In the genomic region with DNA sequence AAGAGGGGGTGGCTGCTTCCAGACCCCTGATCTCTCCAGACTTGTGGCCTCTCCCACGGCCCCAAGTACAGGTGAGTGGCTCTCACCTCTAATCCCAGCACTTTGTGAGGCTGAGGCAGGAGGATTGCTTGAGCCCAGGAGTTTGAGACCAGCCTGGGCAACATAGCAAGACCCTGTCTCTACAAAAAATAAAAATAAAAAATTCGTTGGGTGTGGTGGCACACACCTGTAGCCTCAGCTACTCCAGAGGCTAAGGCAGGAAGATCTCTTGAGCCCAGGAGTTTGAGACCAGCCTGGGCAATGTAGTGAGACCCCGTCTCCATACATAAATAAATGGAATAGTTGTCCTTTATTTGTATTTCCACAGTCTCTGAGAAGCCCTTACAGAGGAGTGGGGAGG, we compare ENCODE assay signal across 10 cellular contexts. TPM values are rescaled to one million over a fixed set of nuclear protein-coding genes. Genes with fewer than 3 reads are reported as not detected.
DNase-seq lines count a peak whose midpoint lies in the region; ATAC-seq and TF ChIP-seq lines count a peak whose summit lies in the region.
"Not testable (repeated sequence)": the region's sequence is repeated elsewhere in the genome, so short reads cannot be mapped to it uniquely, and the experiment has no call there.
"Had no signal": no experiment of that assay in that cellular context is flagged by ENCODE, and none has a peak within 500 bp of the region (broad histone marks: within the 10 kb centered on the region; RNA-seq: fewer than 3 reads in every experiment).

No MANE protein-coding gene starts in this region.

- not testable (repeated sequence) for H3K79me2 ChIP-seq in DOHH2 (ENCODE audit: control insufficient read depth, low read length); parathyroid adenoma

- TF ChIP-seq CTCF in DOHH2 (IDR thresholded peaks at IDR 0.05; ENCODE audit: low read depth, low read length, poor library complexity, severe bottlenecking); activated B cell treated with CpG ODN at 0.5 μM for 24 hours (IDR thresholded peaks at IDR 0.05); lower lobe of right lung (IDR thresholded peaks at IDR 0.05); parathyroid adenoma (IDR thresholded peaks at IDR 0.05): not testable (repeated sequence)

- not testable (repeated sequence) for H3K9me3 ChIP-seq in DOHH2 (ENCODE audit: control insufficient read depth, insufficient read depth, low read length); lower lobe of right lung; parathyroid adenoma (ENCODE audit: control insufficient read depth, low read length)

- peak overlapping the region; percentile 51 for H3K27ac ChIP-seq in DOHH2 (ENCODE audit: low read depth, low read length)
- peak overlapping the region; percentile 83 for H3K27ac ChIP-seq in caudate nucleus (ENCODE audit: low read depth, low read length)
- peak overlapping the region; percentile 67 for H3K27ac ChIP-seq in lower lobe of right lung
- peak overlapping the region; percentile 96 for H3K27ac ChIP-seq in parathyroid adenoma
- peak overlapping the region; percentile 91 for H3K27ac ChIP-seq in temporal lobe (ENCODE audit: low read depth, low read length)

- not testable (repeated sequence) for H4K20me1 ChIP-seq in DOHH2 (ENCODE audit: control insufficient read depth, insufficient read depth, low read depth, low read length)

- H3K36me3 Mint-ChIP-seq in activated B cell treated with CpG ODN at 0.5 μM for 24 hours (ENCODE audit: low read depth); activated naive CD8-positive, alpha-beta T cell: not testable (repeated sequence)

- H3K9me2 ChIP-seq in DOHH2 (replicated peaks; ENCODE audit: control insufficient read depth, low read length): not testable (repeated sequence)

- H3K27me3 ChIP-seq in DOHH2 (ENCODE audit: control insufficient read depth, low read length); lower lobe of right lung (ENCODE audit: low read depth); parathyroid adenoma (ENCODE audit: control insufficient read depth, insufficient read depth, low read length): not testable (repeated sequence)

- CTCF ChIA-PET in activated B cell treated with CpG ODN at 0.5 μM for 24 hours (lab: Charles Lee): interaction anchor here (1.0 to 1.4 kb wide), 3 partner anchors 11 to 33 kb away, joined by 3 to 10 read pairs (median 3); no protein-coding TSS in a partner anchor

- POLR2A ChIA-PET in activated B cell treated with CpG ODN at 0.5 μM for 24 hours (lab: Charles Lee): interaction anchor here (0.8 to 2.0 kb wide), 10 partner anchors 11 to 164 kb away, joined by 3 to 14 read pairs (median 4); a partner anchor contains a TSS

- peak overlapping the region; percentile 88 for H3K27ac Mint-ChIP-seq in activated B cell treated with CpG ODN at 0.5 μM for 24 hours
- H3K27ac Mint-ChIP-seq in activated naive CD8-positive, alpha-beta T cell: peak overlapping the region; percentile 64

- H3K4me1 ChIP-seq in DOHH2 (ENCODE audit: control insufficient read depth, low read length) (peaks cover 38% of the 10 kb centered on the region), parathyroid adenoma (peaks cover 65% of the 10 kb centered on the region)
- not testable (repeated sequence) for H3K4me1 ChIP-seq in lower lobe of right lung

- intact Hi-C loops in activated B cell treated with CpG ODN at 0.5 μM for 24 hours (cut with micrococcal nuclease): loop anchor here (1.0 kb wide), 1 partner anchor 12 kb away; no protein-coding TSS in a partner anchor
- intact Hi-C loops in lower lobe of right lung (cut with DNase I): not testable (repeated sequence)

- not testable (repeated sequence) for H2AFZ ChIP-seq in parathyroid adenoma

- not testable (repeated sequence) for H3K9me3 Mint-ChIP-seq in activated B cell treated with CpG ODN at 0.5 μM for 24 hours; activated naive CD8-positive, alpha-beta T cell (ENCODE audit: low read depth)

- H3F3A ChIP-seq in DOHH2 (ENCODE audit: control insufficient read depth, insufficient read depth): peaks cover 11% of the 10 kb centered on the region

- not testable (repeated sequence) for H3K4me3 Mint-ChIP-seq in activated B cell treated with CpG ODN at 0.5 μM for 24 hours; activated naive CD8-positive, alpha-beta T cell

- ATAC-seq in activated B cell treated with CpG ODN at 0.5 μM for 24 hours (ENCODE audit: low read depth); lower lobe of right lung: not testable (repeated sequence)

- peaks cover 27% of the 10 kb centered on the region for H3K4me1 Mint-ChIP-seq in activated B cell treated with CpG ODN at 0.5 μM for 24 hours
- H3K4me1 Mint-ChIP-seq in activated naive CD8-positive, alpha-beta T cell (ENCODE audit: low read depth): not testable (repeated sequence)

- peak overlapping the region; percentile 57 for H3K4me2 ChIP-seq in DOHH2 (ENCODE audit: low read length)
- H3K4me2 ChIP-seq in parathyroid adenoma (ENCODE audit: low read length): not testable (repeated sequence)

- H3K9ac ChIP-seq in parathyroid adenoma: not testable (repeated sequence)

- not testable (repeated sequence) for H3K4me3 ChIP-seq in DOHH2 (ENCODE audit: low read length); lower lobe of right lung; parathyroid adenoma (ENCODE audit: low read depth, low read length)

- DNase-seq in activated B cell treated with CpG ODN at 0.5 μM for 24 hours; caudate nucleus (lab: John Stamatoyannopoulos, UW): not testable (repeated sequence)
- peak; percentile 22 for DNase-seq in lower lobe of right lung

- not testable (repeated sequence) for H3K36me3 ChIP-seq in DOHH2 (ENCODE audit: control insufficient read depth, low read length); lower lobe of right lung; parathyroid adenoma (ENCODE audit: control insufficient read depth, insufficient read depth, low read length)

- not testable (repeated sequence) for H3K27me3 Mint-ChIP-seq in activated B cell treated with CpG ODN at 0.5 μM for 24 hours; activated naive CD8-positive, alpha-beta T cell

RNA-seq across cellular contexts. Expression of a gene that starts 6.2 kb away (rescaled TPM):
- total RNA-seq in activated B cell treated with CpG ODN at 0.5 μM for 24 hours (4.9 and 7.1 TPM in 2 replicates), lower lobe of right lung (0.41 TPM), temporal lobe (4.2 TPM)
- total RNA-seq: HFFc6, RPMI7951 had no signal

RNA-seq across cellular contexts. Expression of a gene that starts 7.8 kb away (rescaled TPM):
- 0.88 and 1.1 TPM in 2 replicates for total RNA-seq in activated B cell treated with CpG ODN at 0.5 μM for 24 hours
- 7.3 TPM for total RNA-seq in lower lobe of right lung
- total RNA-seq in temporal lobe: 1.2 TPM
- total RNA-seq: CD4-positive, alpha-beta memory T cell; RPMI7951 had no signal

RNA-seq across cellular contexts. Expression of a gene that starts 43.6 kb away (rescaled TPM):
- total RNA-seq in activated B cell treated with CpG ODN at 0.5 μM for 24 hours (115 TPM in 2 replicates), lower lobe of right lung (54.9 TPM), temporal lobe (12.5 TPM)

RNA-seq across cellular contexts. Expression of a gene that starts 43.8 kb away (rescaled TPM):
- 15.5 and 18.2 TPM in 2 replicates for total RNA-seq in activated B cell treated with CpG ODN at 0.5 μM for 24 hours
- 14.2 TPM for total RNA-seq in lower lobe of right lung
- total RNA-seq in temporal lobe: 6.6 TPM
